ENCODE assay signal across 8 cellular contexts in genomic region chr5:141431286-141431685, GRCh38. TPM values are rescaled to one million over a fixed set of nuclear protein-coding genes. Genes with fewer than 3 reads are reported as not detected.
A peak's percentile ranks its signal among the peaks of the same experiment; 100 is the strongest.
DNase-seq lines count a peak whose midpoint lies in the region; ATAC-seq lines count a peak whose summit lies in the region.

No MANE protein-coding gene starts in this region.

- DNase-seq in CD4-positive, CD25-positive, alpha-beta regulatory T cell = no peak
- no peak for DNase-seq in activated naive CD8-positive, alpha-beta T cell treated with anti-CD3 and anti-CD28 coated beads, Interleukin-2, amount 50 U/mL, for 24 hours
- DNase-seq in naive B cell (no peak), COLO829 (ENCODE audit: low spot score) (no peak), mesenteric fat pad (ENCODE audit: low spot score) (no peak)
- DNase-seq in activated T-helper 2 cell treated with anti-CD3 and anti-CD28 coated beads, Interferon-gamma antibody, Interleukin-2, Interleukin-4, amounts not matched to agents 10 μg/mL and 5 μg/mL and 100 μg/mL, durations not matched to agents 14 hours and 24 hours and 36 hours (ENCODE audit: low spot score) = no peak
- DNase-seq in stimulated activated CD4-positive, alpha-beta T cell treated with anti-CD3 and anti-CD28 coated beads, Interleukin-4, amount 100 ng/mL, for 4 hours = no peak

- H3K36me3 ChIP-seq in CD4-positive, CD25-positive, alpha-beta regulatory T cell (ENCODE audit: control insufficient read depth, insufficient read depth, low read length) = no peaks in the 10 kb centered on the region

- no peaks in the 10 kb centered on the region for H3K4me1 ChIP-seq in CD4-positive, CD25-positive, alpha-beta regulatory T cell (ENCODE audit: control insufficient read depth, insufficient read depth, low read length, poor library complexity, severe bottlenecking)

- peaks cover 10% of the 10 kb centered on the region for H3K36me3 Mint-ChIP-seq in CD4-positive, CD25-positive, alpha-beta regulatory T cell
- peaks cover 31% of the 10 kb centered on the region for H3K36me3 Mint-ChIP-seq in activated naive CD8-positive, alpha-beta T cell treated with anti-CD3 and anti-CD28 coated beads, Interleukin-2, amount 50 U/mL, for 24 hours (ENCODE audit: low read depth)
- peaks cover 16 to 51% of the 10 kb centered on the region in 2 donors for H3K36me3 Mint-ChIP-seq in naive B cell
- H3K36me3 Mint-ChIP-seq in activated T-helper 2 cell treated with anti-CD3 and anti-CD28 coated beads, Interferon-gamma antibody, Interleukin-2, Interleukin-4, amounts not matched to agents 10 μg/mL and 5 μg/mL and 100 μg/mL, durations not matched to agents 14 hours and 24 hours and 36 hours (ENCODE audit: low read depth) = peaks cover 2% of the 10 kb centered on the region

- peak overlapping the region in 3 of 4 donors; percentile 35 to 72 (median 60) for H3K4me3 Mint-ChIP-seq in CD4-positive, CD25-positive, alpha-beta regulatory T cell
- peak overlapping the region; percentile 59 for H3K4me3 Mint-ChIP-seq in activated naive CD8-positive, alpha-beta T cell treated with anti-CD3 and anti-CD28 coated beads, Interleukin-2, amount 50 U/mL, for 24 hours
- peak overlapping the region in 7 of 8 donors; percentile 70 to 88 (median 80) for H3K4me3 Mint-ChIP-seq in naive B cell
- no peak overlapping the region for H3K4me3 Mint-ChIP-seq in activated T-helper 2 cell treated with anti-CD3 and anti-CD28 coated beads, Interferon-gamma antibody, Interleukin-2, Interleukin-4, amounts not matched to agents 10 μg/mL and 5 μg/mL and 100 μg/mL, durations not matched to agents 14 hours and 24 hours and 36 hours (ENCODE audit: low read depth)

- peaks cover 16% of the 10 kb centered on the region for H3K27me3 ChIP-seq in CD4-positive, CD25-positive, alpha-beta regulatory T cell (ENCODE audit: control insufficient read depth, insufficient read depth, low read length)

- no peak for ATAC-seq in CD4-positive, CD25-positive, alpha-beta regulatory T cell (ENCODE audit: low read depth in 2 of 2)
- ATAC-seq in GM21515 (IDR thresholded peaks at IDR 0.05; ENCODE audit: unreplicated experiment) = peak; percentile 44
- no peak for ATAC-seq in activated naive CD8-positive, alpha-beta T cell treated with anti-CD3 and anti-CD28 coated beads, Interleukin-2, amount 50 U/mL, for 24 hours
- ATAC-seq in naive B cell (ENCODE audit: low read depth in 2 of 2) = peak in 1 of 2 donors; percentile 55

- no peak overlapping the region for H3K27ac ChIP-seq in CD4-positive, CD25-positive, alpha-beta regulatory T cell (ENCODE audit: insufficient read depth, low read length, poor library complexity, severe bottlenecking)

- intact Hi-C loops in activated T-helper 2 cell treated with anti-CD3 and anti-CD28 coated beads, Interferon-gamma antibody, Interleukin-2, Interleukin-4, amounts not matched to agents 10 μg/mL and 5 μg/mL and 100 μg/mL, durations not matched to agents 14 hours and 24 hours and 36 hours (cut with micrococcal nuclease) = no loop called here

- peaks cover 37% of the 10 kb centered on the region for H3K27me3 Mint-ChIP-seq in CD4-positive, CD25-positive, alpha-beta regulatory T cell
- H3K27me3 Mint-ChIP-seq in activated naive CD8-positive, alpha-beta T cell treated with anti-CD3 and anti-CD28 coated beads, Interleukin-2, amount 50 U/mL, for 24 hours = peaks cover 68% of the 10 kb centered on the region
- H3K27me3 Mint-ChIP-seq in naive B cell = peaks cover 58 to 70% (median 67%) of the 10 kb centered on the region in 3 donors
- H3K27me3 Mint-ChIP-seq in activated T-helper 2 cell treated with anti-CD3 and anti-CD28 coated beads, Interferon-gamma antibody, Interleukin-2, Interleukin-4, amounts not matched to agents 10 μg/mL and 5 μg/mL and 100 μg/mL, durations not matched to agents 14 hours and 24 hours and 36 hours (ENCODE audit: low read depth) = peaks cover 24% of the 10 kb centered on the region

- H3K9me3 Mint-ChIP-seq in CD4-positive, CD25-positive, alpha-beta regulatory T cell = peaks cover 0 to 45% (median 8%) of the 10 kb centered on the region in 7 donors
- H3K9me3 Mint-ChIP-seq in activated naive CD8-positive, alpha-beta T cell treated with anti-CD3 and anti-CD28 coated beads, Interleukin-2, amount 50 U/mL, for 24 hours = peaks cover 29% of the 10 kb centered on the region
- peaks cover 12 to 65% (median 42%) of the 10 kb centered on the region in 7 donors for H3K9me3 Mint-ChIP-seq in naive B cell
- H3K9me3 Mint-ChIP-seq in activated T-helper 2 cell treated with anti-CD3 and anti-CD28 coated beads, Interferon-gamma antibody, Interleukin-2, Interleukin-4, amounts not matched to agents 10 μg/mL and 5 μg/mL and 100 μg/mL, durations not matched to agents 14 hours and 24 hours and 36 hours = peaks cover 19% of the 10 kb centered on the region

- no peak overlapping the region for H3K4me3 ChIP-seq in CD4-positive, CD25-positive, alpha-beta regulatory T cell (ENCODE audit: low read depth, low read length)

- peaks cover 6 to 21% of the 10 kb centered on the region in 2 experiments for H3K9me3 ChIP-seq in CD4-positive, CD25-positive, alpha-beta regulatory T cell (ENCODE audit: control insufficient read depth in 2 of 2, low read length in 2 of 2)

- H3K27ac Mint-ChIP-seq in CD4-positive, CD25-positive, alpha-beta regulatory T cell = peak overlapping the region in 1 of 3 donors; percentile 43
- no peak overlapping the region for H3K27ac Mint-ChIP-seq in activated naive CD8-positive, alpha-beta T cell treated with anti-CD3 and anti-CD28 coated beads, Interleukin-2, amount 50 U/mL, for 24 hours
- H3K27ac Mint-ChIP-seq in naive B cell = peak overlapping the region; percentile 35 to 90 (median 58)
- no peak overlapping the region for H3K27ac Mint-ChIP-seq in activated T-helper 2 cell treated with anti-CD3 and anti-CD28 coated beads, Interferon-gamma antibody, Interleukin-2, Interleukin-4, amounts not matched to agents 10 μg/mL and 5 μg/mL and 100 μg/mL, durations not matched to agents 14 hours and 24 hours and 36 hours

- H3K4me1 Mint-ChIP-seq in CD4-positive, CD25-positive, alpha-beta regulatory T cell = peaks cover 3 to 19% (median 4%) of the 10 kb centered on the region in 4 donors
- peaks cover 13% of the 10 kb centered on the region for H3K4me1 Mint-ChIP-seq in activated naive CD8-positive, alpha-beta T cell treated with anti-CD3 and anti-CD28 coated beads, Interleukin-2, amount 50 U/mL, for 24 hours
- H3K4me1 Mint-ChIP-seq in naive B cell = peaks cover 13 to 20% (median 13%) of the 10 kb centered on the region in 3 donors
- H3K4me1 Mint-ChIP-seq in activated T-helper 2 cell treated with anti-CD3 and anti-CD28 coated beads, Interferon-gamma antibody, Interleukin-2, Interleukin-4, amounts not matched to agents 10 μg/mL and 5 μg/mL and 100 μg/mL, durations not matched to agents 14 hours and 24 hours and 36 hours (ENCODE audit: low read depth) = peaks cover 2% of the 10 kb centered on the region

RNA-seq across cellular contexts. Expression of gene PCDHGA12, which starts 1.0 kb away (rescaled TPM):
- total RNA-seq in CD4-positive, CD25-positive, alpha-beta regulatory T cell = not detected
- not detected for polyA plus RNA-seq in CD4-positive, CD25-positive, alpha-beta regulatory T cell
- polyA plus RNA-seq in naive B cell (ENCODE audit: low read depth in 6 of 6) = under 1 TPM in 3 of 6 donors, not detected in 3; 0.09 to 0.16 (median 0.11) TPM
- total RNA-seq in activated T-helper 2 cell treated with anti-CD3 and anti-CD28 coated beads, Interferon-gamma antibody, Interleukin-2, Interleukin-4, amounts not matched to agents 10 μg/mL and 5 μg/mL and 100 μg/mL, durations not matched to agents 14 hours and 24 hours and 36 hours = 0.11 and 0.16 TPM in 2 replicates
- total RNA-seq in mesenteric fat pad = 4.6 TPM

RNA-seq across cellular contexts. Expression of gene PCDHGA11, which starts 10.4 kb away (rescaled TPM):
- not detected for total RNA-seq in CD4-positive, CD25-positive, alpha-beta regulatory T cell
- polyA plus RNA-seq in CD4-positive, CD25-positive, alpha-beta regulatory T cell = not detected
- not detected for polyA plus RNA-seq in naive B cell (ENCODE audit: low read depth in 6 of 6)
- 0.21 and 0.39 TPM in 2 replicates for total RNA-seq in activated T-helper 2 cell treated with anti-CD3 and anti-CD28 coated beads, Interferon-gamma antibody, Interleukin-2, Interleukin-4, amounts not matched to agents 10 μg/mL and 5 μg/mL and 100 μg/mL, durations not matched to agents 14 hours and 24 hours and 36 hours
- 3.1 TPM for total RNA-seq in mesenteric fat pad

RNA-seq across cellular contexts. Expression of gene PCDHGB7, which starts 13.8 kb away (rescaled TPM):
- not detected for total RNA-seq in CD4-positive, CD25-positive, alpha-beta regulatory T cell
- polyA plus RNA-seq in CD4-positive, CD25-positive, alpha-beta regulatory T cell = not detected
- not detected for polyA plus RNA-seq in naive B cell (ENCODE audit: low read depth in 6 of 6)
- 0.18 and 0.23 TPM in 2 replicates for total RNA-seq in activated T-helper 2 cell treated with anti-CD3 and anti-CD28 coated beads, Interferon-gamma antibody, Interleukin-2, Interleukin-4, amounts not matched to agents 10 μg/mL and 5 μg/mL and 100 μg/mL, durations not matched to agents 14 hours and 24 hours and 36 hours
- total RNA-seq in mesenteric fat pad = 8.1 TPM

RNA-seq across cellular contexts. Expression of gene PCDHGA10, which starts 18.5 kb away (rescaled TPM):
- total RNA-seq in CD4-positive, CD25-positive, alpha-beta regulatory T cell = not detected
- polyA plus RNA-seq in CD4-positive, CD25-positive, alpha-beta regulatory T cell = not detected
- polyA plus RNA-seq in naive B cell (ENCODE audit: low read depth in 6 of 6) = under 1 TPM in 1 of 6 donors, not detected in 5; 0.05 TPM
- total RNA-seq in activated T-helper 2 cell treated with anti-CD3 and anti-CD28 coated beads, Interferon-gamma antibody, Interleukin-2, Interleukin-4, amounts not matched to agents 10 μg/mL and 5 μg/mL and 100 μg/mL, durations not matched to agents 14 hours and 24 hours and 36 hours = 0.21 and 0.34 TPM in 2 replicates
- 4.2 TPM for total RNA-seq in mesenteric fat pad

RNA-seq across cellular contexts. Expression of gene PCDHGB6, which starts 23.5 kb away (rescaled TPM):
- total RNA-seq in CD4-positive, CD25-positive, alpha-beta regulatory T cell = not detected
- not detected for polyA plus RNA-seq in CD4-positive, CD25-positive, alpha-beta regulatory T cell
- polyA plus RNA-seq in naive B cell (ENCODE audit: low read depth in 6 of 6) = under 1 TPM in 2 of 6 donors, not detected in 4; 0.11 to 0.17 TPM
- total RNA-seq in activated T-helper 2 cell treated with anti-CD3 and anti-CD28 coated beads, Interferon-gamma antibody, Interleukin-2, Interleukin-4, amounts not matched to agents 10 μg/mL and 5 μg/mL and 100 μg/mL, durations not matched to agents 14 hours and 24 hours and 36 hours = 0.21 and 0.34 TPM in 2 replicates
- 5.3 TPM for total RNA-seq in mesenteric fat pad

Comparison
In these comparisons a context has a peak if more than half of its experiments do, and no peak if none do; other contexts are left out.
1. H3K27ac Mint-ChIP-seq: peak in naive B cell (6 of 6); none in activated naive CD8-positive, alpha-beta T cell treated with anti-CD3 and anti-CD28 coated beads, Interleukin-2, amount 50 U/mL, for 24 hours (single experiment) and activated T-helper 2 cell treated with anti-CD3 and anti-CD28 coated beads, Interferon-gamma antibody, Interleukin-2, Interleukin-4, amounts not matched to agents 10 μg/mL and 5 μg/mL and 100 μg/mL, durations not matched to agents 14 hours and 24 hours and 36 hours (single experiment).